Comparison of ENCODE assay signal across 8 cellular contexts in the genomic region with DNA sequence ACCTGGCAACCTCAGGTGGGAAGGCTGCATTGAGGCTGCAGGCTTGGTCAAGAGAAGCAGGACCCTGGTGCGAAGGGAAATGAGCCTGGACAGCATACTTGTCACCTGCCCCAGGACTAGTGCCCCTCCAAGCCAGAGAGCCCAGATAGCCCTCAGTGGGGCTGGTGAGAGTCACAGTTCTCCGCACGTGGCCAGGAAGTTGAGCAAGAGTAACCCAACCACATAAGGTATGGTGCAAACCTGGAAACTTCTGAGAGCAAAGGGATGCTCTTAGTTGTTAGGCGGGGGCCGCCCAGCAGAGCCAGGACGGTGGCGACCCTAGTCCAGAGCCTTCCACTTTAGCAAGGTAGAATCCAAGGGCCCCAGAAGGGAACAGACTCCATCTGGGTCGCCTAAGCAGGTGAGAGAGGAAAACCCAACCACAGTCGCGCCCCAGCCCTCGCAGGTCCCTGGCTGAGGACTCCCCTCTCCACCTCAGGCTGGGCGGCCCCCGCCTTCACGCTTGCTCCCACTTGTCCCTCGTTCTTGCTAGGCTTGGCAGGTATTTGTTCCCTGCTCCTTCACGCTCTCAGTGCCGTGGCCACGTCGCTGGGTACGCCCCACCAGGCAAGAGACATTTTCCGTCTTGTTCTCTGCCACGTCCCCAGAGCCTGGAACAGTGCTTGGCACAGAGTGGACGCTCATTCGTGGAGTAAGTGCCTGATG. TPM values are rescaled to one million over a fixed set of nuclear protein-coding genes. Genes with fewer than 3 reads are reported as not detected.
DNase-seq lines count a peak whose midpoint lies in the region; ATAC-seq, FAIRE-seq and TF ChIP-seq lines count a peak whose summit lies in the region.

No MANE protein-coding gene starts in this region.

- H3K4me3 ChIP-seq in astrocyte (ENCODE audit: insufficient read depth, low read depth, low read length), result no peak overlapping the region
- peak overlapping the region in 2 of 3 experiments; percentile 87 to 98; a peak in 5 of 6 replicates for H3K4me3 ChIP-seq in HepG2 (replicated peaks in 1 of 3; ENCODE audit: insufficient read depth in 1 of 3, low read depth in 2 of 3, low read length in 3 of 3)
- peak overlapping the region; percentile 91 to 95 for H3K4me3 ChIP-seq in stomach smooth muscle (ENCODE audit: low read length in 2 of 2)

- peaks cover 14% of the 10 kb centered on the region for H3K36me3 Mint-ChIP-seq in activated CD4-positive, alpha-beta T cell treated with anti-CD3 and anti-CD28 coated beads, Interleukin-2, amount 10 ng/mL, durations not matched to agents 7 days and 5 days (ENCODE audit: low read depth)
- H3K36me3 Mint-ChIP-seq in astrocyte (ENCODE audit: low read depth, unreplicated experiment), result peaks cover 3% of the 10 kb centered on the region

- H3K27ac Mint-ChIP-seq in activated CD4-positive, alpha-beta T cell treated with anti-CD3 and anti-CD28 coated beads, Interleukin-2, amount 10 ng/mL, durations not matched to agents 7 days and 5 days, result peak overlapping the region; percentile 99
- H3K27ac Mint-ChIP-seq in astrocyte (ENCODE audit: unreplicated experiment), result no peak overlapping the region

- TF ChIP-seq CTCF in astrocyte (IDR thresholded peaks at IDR 0.05; ENCODE audit: insufficient read depth, low read depth, low read length), result no peak
- TF ChIP-seq CTCF in HepG2 (CRISPR knock-in tag; IDR thresholded peaks at IDR 0.05), result no peak

- 64% methylated on average over 23 of the region's 24 CpGs for WGBS in HepG2 (ENCODE audit: low lambda C conversion rate)

- H3K79me2 ChIP-seq in astrocyte (ENCODE audit: insufficient read depth, low read length), result peaks cover 29% of the 10 kb centered on the region
- peaks cover 17% of the 10 kb centered on the region for H3K79me2 ChIP-seq in HepG2 (ENCODE audit: insufficient read depth, low read length)

- H3K36me3 ChIP-seq in astrocyte (ENCODE audit: insufficient read depth, low read length), result peaks cover 13% of the 10 kb centered on the region
- H3K36me3 ChIP-seq in HepG2 (replicated peaks in 1 of 2; ENCODE audit: control insufficient read depth in 1 of 2, insufficient read depth in 2 of 2, low read length in 2 of 2), result peaks cover 4 to 14% of the 10 kb centered on the region in 2 experiments; a peak in 4 of 5 replicates
- peaks cover 3 to 4% of the 10 kb centered on the region in 2 donors for H3K36me3 ChIP-seq in stomach smooth muscle (ENCODE audit: control insufficient read depth in 2 of 2, insufficient read depth in 2 of 2, low read length in 2 of 2)

- H3K27me3 ChIP-seq in astrocyte (ENCODE audit: insufficient read depth, low read length) (no peaks in the 10 kb centered on the region), HepG2 (ENCODE audit: control insufficient read depth in 1 of 2, insufficient read depth in 2 of 2, low read length in 2 of 2) (no peaks in the 10 kb centered on the region; a peak in 1 of 5 replicates), stomach smooth muscle (ENCODE audit: control insufficient read depth in 1 of 2, insufficient read depth in 2 of 2, low read length in 2 of 2) (no peaks in the 10 kb centered on the region)

- no peak for TF ChIP-seq POLR2A in HepG2 (IDR thresholded peaks at IDR 0.05; ENCODE audit: insufficient read depth in 1 of 2, low read depth in 2 of 2, low read length in 2 of 2)

- no peak for DNase-seq in activated CD4-positive, alpha-beta T cell treated with anti-CD3 and anti-CD28 coated beads, Interleukin-2, amount 10 ng/mL, durations not matched to agents 7 days and 5 days
- DNase-seq in activated CD4-positive, alpha-beta T cell treated with anti-CD3 and anti-CD28 coated beads, Interleukin-2, amount 50 U/mL, for 1 hour, result no peak
- DNase-seq in astrocyte (ENCODE audit: low read depth) (no peak), HepG2 (ENCODE audit: low spot score) (no peak)
- no peak for DNase-seq in activated effector memory CD4-positive, alpha-beta T cell treated with anti-CD3 and anti-CD28 coated beads, Interleukin-2, amount 50 U/mL, for 16 hours

- no peak for FAIRE-seq in astrocyte (lab: Jason Lieb, UNC)
- no peak for FAIRE-seq in HepG2 (lab: Jason Lieb, UNC)

- TF ChIP-seq RAD21 in HepG2 (CRISPR knock-in tag; IDR thresholded peaks at IDR 0.05), result no peak

- peaks cover 39% of the 10 kb centered on the region for H3K4me1 Mint-ChIP-seq in activated CD4-positive, alpha-beta T cell treated with anti-CD3 and anti-CD28 coated beads, Interleukin-2, amount 10 ng/mL, durations not matched to agents 7 days and 5 days
- peaks cover 11% of the 10 kb centered on the region for H3K4me1 Mint-ChIP-seq in astrocyte (ENCODE audit: low read depth, unreplicated experiment)

- H3K4me2 ChIP-seq in astrocyte (ENCODE audit: low read length), result peak overlapping the region; percentile 95
- peak overlapping the region; percentile 96 for H3K4me2 ChIP-seq in HepG2 (ENCODE audit: low read depth, low read length)

- no TSS peak for BruUV-seq in HepG2 (replicated peaks; lab: Mats Ljungman, UMichigan)

- no peaks in the 10 kb centered on the region for H3K9me3 Mint-ChIP-seq in activated CD4-positive, alpha-beta T cell treated with anti-CD3 and anti-CD28 coated beads, Interleukin-2, amount 10 ng/mL, durations not matched to agents 7 days and 5 days
- no peaks in the 10 kb centered on the region for H3K9me3 Mint-ChIP-seq in astrocyte (ENCODE audit: unreplicated experiment)

- H3K9me3 ChIP-seq in astrocyte (ENCODE audit: insufficient read depth, low read depth, low read length), result no peaks in the 10 kb centered on the region
- H3K9me3 ChIP-seq in HepG2 (ENCODE audit: low read length), result no peaks in the 10 kb centered on the region
- no peaks in the 10 kb centered on the region for H3K9me3 ChIP-seq in stomach smooth muscle (ENCODE audit: control insufficient read depth in 2 of 2, low read length in 2 of 2)

- CTCF ChIA-PET in activated CD4-positive, alpha-beta T cell treated with anti-CD3 and anti-CD28 coated beads, Interleukin-2, amount 10 ng/mL, durations not matched to agents 7 days and 5 days (lab: Charles Lee), result interaction anchor here (0.5 to 7.6 kb wide), 25 partner anchors 8 to 375 kb away, joined by 3 to 165 read pairs (median 9); partner anchors contain the start of genes C15orf62 and SPINT1
- CTCF ChIA-PET in HepG2 (lab: Yijun Ruan, JAX; ENCODE audit: low intra/inter-chr PET ratio, low total read pairs), result interaction anchor here (5.3 kb wide), 1 partner anchor 35 kb away, joined by 80 read pairs; no protein-coding TSS in a partner anchor

- H3K27ac ChIP-seq in astrocyte (ENCODE audit: low read depth, low read length), result no peak overlapping the region
- no peak overlapping the region for H3K27ac ChIP-seq in HepG2 (ENCODE audit: extremely low read length, insufficient read depth, low read length)
- peak overlapping the region; percentile 88 for H3K27ac ChIP-seq in stomach smooth muscle (ENCODE audit: low read length)

- TF ChIP-seq EP300 in HepG2 (IDR thresholded peaks at IDR 0.05; ENCODE audit: low read depth in 2 of 2, low read length in 2 of 2) (no peak), HepG2 (CRISPR knock-in tag; IDR thresholded peaks at IDR 0.05; ENCODE audit: borderline replicate concordance) (no peak)

- H3K9ac ChIP-seq in astrocyte (ENCODE audit: low read length) (peak overlapping the region; percentile 98), HepG2 (ENCODE audit: insufficient read depth, low read depth, low read length) (peak overlapping the region; percentile 65; the same call in 1 of the 2 replicates), stomach smooth muscle (ENCODE audit: low read length in 2 of 2) (peak overlapping the region; percentile 82 to 90)

- ATAC-seq in HepG2 (no peak), GM19463 (IDR thresholded peaks at IDR 0.05; ENCODE audit: unreplicated experiment) (no peak), GM21360 (IDR thresholded peaks at IDR 0.05; ENCODE audit: unreplicated experiment) (no peak)

- in situ Hi-C loops in HepG2 (cut with HindIII; ENCODE audit: extremely low pct_ligation_motif_present, low pct_unique_long_range_greater_than_20kb), result loop anchor here (5.0 to 10.0 kb wide), 3 partner anchors 36 to 308 kb away; partner anchors contain the start of gene RAD51

- POLR2A ChIA-PET in activated CD4-positive, alpha-beta T cell treated with anti-CD3 and anti-CD28 coated beads, Interleukin-2, amount 10 ng/mL, durations not matched to agents 7 days and 5 days (lab: Charles Lee), result interaction anchor here (1.9 kb wide), 1 partner anchor 35 kb away, joined by 15 read pairs; no protein-coding TSS in a partner anchor
- POLR2A ChIA-PET in HepG2 (lab: Yijun Ruan, JAX), result interaction anchor here (0.8 to 2.3 kb wide), 6 partner anchors 15 to 198 kb away, joined by 3 to 40 read pairs (median 6); partner anchors contain the start of genes DNAJC17, RAD51 and ZFYVE19

- intact Hi-C loops in HepG2 (cut with micrococcal nuclease; ENCODE audit: unreplicated experiment), result loop anchor here (5.0 kb wide), 2 partner anchors 146 to 191 kb away; no protein-coding TSS in a partner anchor

- H3K4me3 Mint-ChIP-seq in activated CD4-positive, alpha-beta T cell treated with anti-CD3 and anti-CD28 coated beads, Interleukin-2, amount 10 ng/mL, durations not matched to agents 7 days and 5 days, result peak overlapping the region; percentile 100
- peak overlapping the region; percentile 74 for H3K4me3 Mint-ChIP-seq in astrocyte (ENCODE audit: unreplicated experiment)

- peaks cover 14% of the 10 kb centered on the region for H3K4me1 ChIP-seq in astrocyte (ENCODE audit: insufficient read depth, low read length)
- H3K4me1 ChIP-seq in HepG2 (ENCODE audit: insufficient read depth, low read length), result peaks cover 36% of the 10 kb centered on the region
- peaks cover 20% of the 10 kb centered on the region for H3K4me1 ChIP-seq in stomach smooth muscle (ENCODE audit: control insufficient read depth, insufficient read depth, low read length)

- H2AFZ ChIP-seq in astrocyte (ENCODE audit: low read depth, low read length) (peak overlapping the region; percentile 100), HepG2 (ENCODE audit: low read length) (peak overlapping the region; percentile 71)

- H4K20me1 ChIP-seq in astrocyte (ENCODE audit: insufficient read depth, low read length) (peaks cover 15% of the 10 kb centered on the region), HepG2 (ENCODE audit: insufficient read depth, low read length) (no peaks in the 10 kb centered on the region)

- H3K27me3 Mint-ChIP-seq in activated CD4-positive, alpha-beta T cell treated with anti-CD3 and anti-CD28 coated beads, Interleukin-2, amount 10 ng/mL, durations not matched to agents 7 days and 5 days, result peaks cover 4% of the 10 kb centered on the region
- H3K27me3 Mint-ChIP-seq in astrocyte (ENCODE audit: low read depth, unreplicated experiment), result peaks cover 9% of the 10 kb centered on the region

RNA-seq across cellular contexts. Expression of gene VPS18, which starts 1.1 kb away (rescaled TPM):
- total RNA-seq in activated CD4-positive, alpha-beta T cell treated with anti-CD3 and anti-CD28 coated beads, Interleukin-2, amount 10 ng/mL, durations not matched to agents 7 days and 5 days, result 10 to 100 TPM; 16.2 to 16.6 TPM
- total RNA-seq in astrocyte (35.8 and 37.6 TPM in 2 replicates), HepG2 (2016; rRNA removed; fragmentation: Illumina TruSeq; extraction: Trizol) (15.8 and 17.0 TPM in 2 replicates)
- 1.2 and 1.9 TPM in 2 replicates for total RNA-seq in HepG2 (2016; cell fraction: cytosol; rRNA removed; fragmentation: Illumina TruSeq; extraction: Trizol; ENCODE audit: low read depth)
- 14.9 and 16.0 TPM in 2 replicates for total RNA-seq in HepG2 (2016; cell fraction: insoluble cytoplasmic fraction; rRNA removed; fragmentation: Illumina TruSeq; extraction: Trizol)
- total RNA-seq in HepG2 (2016; cell fraction: membrane; rRNA removed; fragmentation: Illumina TruSeq; extraction: Trizol), result 3.9 and 4.3 TPM in 2 replicates
- total RNA-seq in HepG2 (2016; cell fraction: nucleus; rRNA removed; fragmentation: Illumina TruSeq; extraction: Trizol), result 9.9 and 11.2 TPM in 2 replicates
- 5.8 and 7.4 TPM in 2 replicates for polyA plus RNA-seq in HepG2 (2011; rRNA removed)
- polyA plus RNA-seq in HepG2 (2011; cell fraction: cytosol; rRNA removed), result 6.0 and 7.5 TPM in 2 replicates
- 9.2 and 9.4 TPM in 2 replicates for polyA plus RNA-seq in HepG2 (2011; cell fraction: nucleus; rRNA removed)
- polyA plus RNA-seq in HepG2 (2012), result 5.0 and 5.3 TPM in 2 replicates
- polyA plus RNA-seq in HepG2 (2016; cell fraction: cytosol; fragmentation: Illumina TruSeq; extraction: Trizol; ENCODE audit: low read depth), result 0.57 and 0.62 TPM in 2 replicates
- 9.1 and 10.3 TPM in 2 replicates for polyA plus RNA-seq in HepG2 (2016; cell fraction: insoluble cytoplasmic fraction; fragmentation: Illumina TruSeq; extraction: Trizol; ENCODE audit: low read depth)
- 1.1 and 1.8 TPM in 2 replicates for polyA plus RNA-seq in HepG2 (2016; cell fraction: membrane; fragmentation: Illumina TruSeq; extraction: Trizol; ENCODE audit: low read depth)
- polyA plus RNA-seq in HepG2 (2016; cell fraction: nucleus; fragmentation: Illumina TruSeq; extraction: Trizol; ENCODE audit: insufficient read depth, low read depth), result 13.2 and 13.9 TPM in 2 replicates
- 42.6 and 112 TPM in 2 replicates for polyA minus RNA-seq in HepG2 (2011; rRNA and poly(A)+ RNA removed; ENCODE audit: low replicate concordance)
- 11.8 and 12.4 TPM in 2 replicates for polyA minus RNA-seq in HepG2 (2011; cell fraction: cytosol; rRNA and poly(A)+ RNA removed)
- 9.3 and 9.8 TPM in 2 replicates for polyA minus RNA-seq in HepG2 (2011; cell fraction: nucleus; rRNA and poly(A)+ RNA removed)

RNA-seq across cellular contexts. Expression of gene RHOV, which starts 19.1 kb away (rescaled TPM):
- not detected for total RNA-seq in activated CD4-positive, alpha-beta T cell treated with anti-CD3 and anti-CD28 coated beads, Interleukin-2, amount 10 ng/mL, durations not matched to agents 7 days and 5 days
- 0.43 and 0.61 TPM in 2 replicates for total RNA-seq in astrocyte
- 0.15 and 0.18 TPM in 2 replicates for total RNA-seq in HepG2 (2016; rRNA removed; fragmentation: Illumina TruSeq; extraction: Trizol)
- total RNA-seq in HepG2 (2016; cell fraction: cytosol; rRNA removed; fragmentation: Illumina TruSeq; extraction: Trizol; ENCODE audit: low read depth), result not detected in 2 replicates
- total RNA-seq in HepG2 (2016; cell fraction: insoluble cytoplasmic fraction; rRNA removed; fragmentation: Illumina TruSeq; extraction: Trizol), result 0.15 TPM in 1 of 2 replicates, not detected in the other
- total RNA-seq in HepG2 (2016; cell fraction: membrane; rRNA removed; fragmentation: Illumina TruSeq; extraction: Trizol), result 0.09 and 0.10 TPM in 2 replicates
- total RNA-seq in HepG2 (2016; cell fraction: nucleus; rRNA removed; fragmentation: Illumina TruSeq; extraction: Trizol), result not detected in 2 replicates
- polyA plus RNA-seq in HepG2 (2011; rRNA removed), result 0.07 and 0.17 TPM in 2 replicates
- 0.08 and 0.09 TPM in 2 replicates for polyA plus RNA-seq in HepG2 (2011; cell fraction: cytosol; rRNA removed)
- polyA plus RNA-seq in HepG2 (2011; cell fraction: nucleus; rRNA removed), result not detected in 2 replicates
- not detected in 2 replicates for polyA plus RNA-seq in HepG2 (2012)
- 0.07 TPM in 1 of 2 replicates, not detected in the other for polyA plus RNA-seq in HepG2 (2016; cell fraction: cytosol; fragmentation: Illumina TruSeq; extraction: Trizol; ENCODE audit: low read depth)
- polyA plus RNA-seq in HepG2 (2016; cell fraction: insoluble cytoplasmic fraction; fragmentation: Illumina TruSeq; extraction: Trizol; ENCODE audit: low read depth), result 0.17 and 0.19 TPM in 2 replicates
- polyA plus RNA-seq in HepG2 (2016; cell fraction: membrane; fragmentation: Illumina TruSeq; extraction: Trizol; ENCODE audit: low read depth), result 0.10 TPM in 1 of 2 replicates, not detected in the other
- 0.27 and 0.37 TPM in 2 replicates for polyA plus RNA-seq in HepG2 (2016; cell fraction: nucleus; fragmentation: Illumina TruSeq; extraction: Trizol; ENCODE audit: insufficient read depth, low read depth)
- polyA minus RNA-seq in HepG2 (2011; rRNA and poly(A)+ RNA removed; ENCODE audit: low replicate concordance), result 43.4 TPM in 1 of 2 replicates, not detected in the other
- polyA minus RNA-seq in HepG2 (2011; cell fraction: cytosol; rRNA and poly(A)+ RNA removed), result 0.40 and 0.70 TPM in 2 replicates
- not detected in 2 replicates for polyA minus RNA-seq in HepG2 (2011; cell fraction: nucleus; rRNA and poly(A)+ RNA removed)

RNA-seq across cellular contexts. Expression of gene DLL4, which starts 36.0 kb away (rescaled TPM):
- not detected for total RNA-seq in activated CD4-positive, alpha-beta T cell treated with anti-CD3 and anti-CD28 coated beads, Interleukin-2, amount 10 ng/mL, durations not matched to agents 7 days and 5 days
- total RNA-seq in astrocyte, result 0.09 and 0.29 TPM in 2 replicates
- total RNA-seq in HepG2 (2016; rRNA removed; fragmentation: Illumina TruSeq; extraction: Trizol), result 0.13 and 0.20 TPM in 2 replicates
- total RNA-seq in HepG2 (2016; cell fraction: cytosol; rRNA removed; fragmentation: Illumina TruSeq; extraction: Trizol; ENCODE audit: low read depth), result 0.09 and 0.10 TPM in 2 replicates
- total RNA-seq in HepG2 (2016; cell fraction: insoluble cytoplasmic fraction; rRNA removed; fragmentation: Illumina TruSeq; extraction: Trizol), result 0.07 and 0.19 TPM in 2 replicates
- total RNA-seq in HepG2 (2016; cell fraction: membrane; rRNA removed; fragmentation: Illumina TruSeq; extraction: Trizol), result 0.03 and 0.15 TPM in 2 replicates
- total RNA-seq in HepG2 (2016; cell fraction: nucleus; rRNA removed; fragmentation: Illumina TruSeq; extraction: Trizol), result 0.19 TPM in 1 of 2 replicates, not detected in the other
- 0.25 and 0.27 TPM in 2 replicates for polyA plus RNA-seq in HepG2 (2011; rRNA removed)
- 0.13 and 0.24 TPM in 2 replicates for polyA plus RNA-seq in HepG2 (2011; cell fraction: cytosol; rRNA removed)
- 0.50 and 0.61 TPM in 2 replicates for polyA plus RNA-seq in HepG2 (2011; cell fraction: nucleus; rRNA removed)
- polyA plus RNA-seq in HepG2 (2012), result 0.13 and 0.43 TPM in 2 replicates
- 0.07 TPM in 1 of 2 replicates, not detected in the other for polyA plus RNA-seq in HepG2 (2016; cell fraction: cytosol; fragmentation: Illumina TruSeq; extraction: Trizol; ENCODE audit: low read depth)
- 0.13 and 0.19 TPM in 2 replicates for polyA plus RNA-seq in HepG2 (2016; cell fraction: insoluble cytoplasmic fraction; fragmentation: Illumina TruSeq; extraction: Trizol; ENCODE audit: low read depth)
- 0.06 and 0.08 TPM in 2 replicates for polyA plus RNA-seq in HepG2 (2016; cell fraction: membrane; fragmentation: Illumina TruSeq; extraction: Trizol; ENCODE audit: low read depth)
- 0.34 and 0.39 TPM in 2 replicates for polyA plus RNA-seq in HepG2 (2016; cell fraction: nucleus; fragmentation: Illumina TruSeq; extraction: Trizol; ENCODE audit: insufficient read depth, low read depth)
- 0.98 and 7.6 TPM in 2 replicates for polyA minus RNA-seq in HepG2 (2011; rRNA and poly(A)+ RNA removed; ENCODE audit: low replicate concordance)
- 0.35 and 0.59 TPM in 2 replicates for polyA minus RNA-seq in HepG2 (2011; cell fraction: cytosol; rRNA and poly(A)+ RNA removed)
- 0.12 and 0.26 TPM in 2 replicates for polyA minus RNA-seq in HepG2 (2011; cell fraction: nucleus; rRNA and poly(A)+ RNA removed)

RNA-seq across cellular contexts. Expression of gene SPINT1, which starts 49.3 kb away (rescaled TPM):
- 1 to 10 TPM; 1.7 to 2.9 TPM for total RNA-seq in activated CD4-positive, alpha-beta T cell treated with anti-CD3 and anti-CD28 coated beads, Interleukin-2, amount 10 ng/mL, durations not matched to agents 7 days and 5 days
- 30.1 and 40.3 TPM in 2 replicates for total RNA-seq in astrocyte
- 0.45 and 0.49 TPM in 2 replicates for total RNA-seq in HepG2 (2016; rRNA removed; fragmentation: Illumina TruSeq; extraction: Trizol)
- 0.10 and 0.44 TPM in 2 replicates for total RNA-seq in HepG2 (2016; cell fraction: cytosol; rRNA removed; fragmentation: Illumina TruSeq; extraction: Trizol; ENCODE audit: low read depth)
- 0.21 and 0.50 TPM in 2 replicates for total RNA-seq in HepG2 (2016; cell fraction: insoluble cytoplasmic fraction; rRNA removed; fragmentation: Illumina TruSeq; extraction: Trizol)
- 0.14 and 0.25 TPM in 2 replicates for total RNA-seq in HepG2 (2016; cell fraction: membrane; rRNA removed; fragmentation: Illumina TruSeq; extraction: Trizol)
- 0.88 and 2.1 TPM in 2 replicates for total RNA-seq in HepG2 (2016; cell fraction: nucleus; rRNA removed; fragmentation: Illumina TruSeq; extraction: Trizol)
- polyA plus RNA-seq in HepG2 (2011; rRNA removed), result 2.5 and 2.8 TPM in 2 replicates
- 3.4 and 3.9 TPM in 2 replicates for polyA plus RNA-seq in HepG2 (2011; cell fraction: cytosol; rRNA removed)
- polyA plus RNA-seq in HepG2 (2011; cell fraction: nucleus; rRNA removed), result 7.6 and 10.2 TPM in 2 replicates
- 2.7 and 2.9 TPM in 2 replicates for polyA plus RNA-seq in HepG2 (2012)
- 0.20 and 0.25 TPM in 2 replicates for polyA plus RNA-seq in HepG2 (2016; cell fraction: cytosol; fragmentation: Illumina TruSeq; extraction: Trizol; ENCODE audit: low read depth)
- 0.21 and 0.37 TPM in 2 replicates for polyA plus RNA-seq in HepG2 (2016; cell fraction: insoluble cytoplasmic fraction; fragmentation: Illumina TruSeq; extraction: Trizol; ENCODE audit: low read depth)
- 0.24 and 0.43 TPM in 2 replicates for polyA plus RNA-seq in HepG2 (2016; cell fraction: membrane; fragmentation: Illumina TruSeq; extraction: Trizol; ENCODE audit: low read depth)
- polyA plus RNA-seq in HepG2 (2016; cell fraction: nucleus; fragmentation: Illumina TruSeq; extraction: Trizol; ENCODE audit: insufficient read depth, low read depth), result 3.0 TPM in 2 replicates
- polyA minus RNA-seq in HepG2 (2011; rRNA and poly(A)+ RNA removed; ENCODE audit: low replicate concordance), result 0.37 and 3.2 TPM in 2 replicates
- 2.2 TPM in 2 replicates for polyA minus RNA-seq in HepG2 (2011; cell fraction: cytosol; rRNA and poly(A)+ RNA removed)
- polyA minus RNA-seq in HepG2 (2011; cell fraction: nucleus; rRNA and poly(A)+ RNA removed), result 1.0 and 2.6 TPM in 2 replicates
